In genomic region chr11:117830072-117830471, GRCh38 we compare ENCODE assay signal across 1 cellular context.
A peak's percentile ranks its signal among the peaks of the same experiment; 100 is the strongest.
TF ChIP-seq lines count a peak whose summit lies in the region.

No MANE protein-coding gene starts in this region.

TF ChIP-seq in GM12878, 131 proteins besides CTCF, POLR2A, EP300 and RAD21:
- TF ChIP-seq MLLT1 (IDR thresholded peaks at IDR 0.05): 0 out of 2 replicates have a peak, but pooled peaks have one; percentile 29
- no peak for TF ChIP-seq ZNF622 (IDR thresholded peaks at IDR 0.05)
